12 cellular contexts compared by ENCODE assay signal in the genomic region with DNA sequence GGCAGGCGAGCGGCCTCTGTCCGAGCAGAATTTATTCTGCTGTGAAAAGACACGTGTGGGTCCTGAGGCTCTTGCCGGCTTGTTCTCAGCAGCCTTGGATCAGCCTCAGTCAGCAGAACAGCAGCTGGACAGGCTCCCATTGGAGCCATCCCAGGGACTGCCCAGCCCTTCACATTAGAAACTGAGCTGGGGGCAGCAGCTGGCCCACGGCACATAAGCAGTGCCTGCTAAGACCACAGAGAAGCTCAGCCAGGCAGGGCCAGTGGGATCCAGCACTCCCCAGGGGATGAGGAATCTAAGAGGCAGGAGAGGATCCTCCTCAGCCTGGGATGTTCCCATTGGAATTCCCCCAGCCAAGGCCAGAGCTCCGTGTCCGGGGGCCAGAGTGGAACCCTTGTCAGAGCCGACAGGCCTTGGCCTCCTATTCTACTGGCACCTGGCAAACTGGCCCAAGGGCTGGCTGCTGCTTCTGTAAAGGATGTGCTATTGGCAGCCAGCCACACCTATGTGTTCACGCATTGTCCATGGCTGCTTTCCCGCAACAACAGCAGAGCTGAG. TPM values are rescaled to one million over a fixed set of nuclear protein-coding genes. Genes with fewer than 3 reads are reported as not detected.
DNase-seq lines count a peak whose midpoint lies in the region; ATAC-seq and TF ChIP-seq lines count a peak whose summit lies in the region.
"Had no signal": no experiment of that assay in that cellular context is flagged by ENCODE, and none has a peak within 500 bp of the region (broad histone marks: within the 10 kb centered on the region; RNA-seq: fewer than 3 reads in every experiment).

No MANE protein-coding gene starts in this region.

- DNase-seq in MG63: peak; percentile 86
- no peak for DNase-seq in RWPE1 (ENCODE audit: low spot score)
- DNase-seq in fibroblast of pulmonary artery (ENCODE audit: low read depth): peak; percentile 57
- DNase-seq in sciatic nerve (ENCODE audit: low spot score): no peak
- DNase-seq in stimulated activated naive B cell treated with anti-CD40 and anti-IgM and Interleukin-4, amounts not matched to agents 10 μg/mL and 1 μg/mL and 100 μg/mL, for 72 hours: no peak
- DNase-seq in NCI-H1694 (lab: John Stamatoyannopoulos, UW): no peak
- no peak for DNase-seq in NOMO-1 treated with dmso at 0.1 percent for 144 hours (lab: John Stamatoyannopoulos, UW; ENCODE audit: unreplicated experiment)
- DNase-seq: activated CD4-positive, alpha-beta T cell treated with anti-CD3 and anti-CD28 coated beads for 1 hour; H9; MV-4-11; SIG-M5 had no signal

- H3K36me3 Mint-ChIP-seq in stimulated activated naive B cell treated with anti-CD40 and anti-IgM and Interleukin-4, amounts not matched to agents 10 μg/mL and 1 μg/mL and 100 μg/mL, for 72 hours: no peaks in the 10 kb centered on the region
- H3K36me3 Mint-ChIP-seq: activated naive CD4-positive, alpha-beta T cell treated with anti-CD3 and anti-CD28 coated beads, Interleukin-2, amount 50 U/mL, for 24 hours had no signal

- H3K27me3 Mint-ChIP-seq in stimulated activated naive B cell treated with anti-CD40 and anti-IgM and Interleukin-4, amounts not matched to agents 10 μg/mL and 1 μg/mL and 100 μg/mL, for 72 hours: peaks cover 5 to 10% of the 10 kb centered on the region in 2 donors
- H3K27me3 Mint-ChIP-seq: activated naive CD4-positive, alpha-beta T cell treated with anti-CD3 and anti-CD28 coated beads, Interleukin-2, amount 50 U/mL, for 24 hours had no signal

- H3K9me3 ChIP-seq in MG63: no peaks in the 10 kb centered on the region

- H3K36me3 ChIP-seq in MG63: no peaks in the 10 kb centered on the region

- H3K27me3 ChIP-seq in MG63: no peaks in the 10 kb centered on the region

- no peak overlapping the region for H3K27ac Mint-ChIP-seq in stimulated activated naive B cell treated with anti-CD40 and anti-IgM and Interleukin-4, amounts not matched to agents 10 μg/mL and 1 μg/mL and 100 μg/mL, for 72 hours
- H3K27ac Mint-ChIP-seq: activated naive CD4-positive, alpha-beta T cell treated with anti-CD3 and anti-CD28 coated beads, Interleukin-2, amount 50 U/mL, for 24 hours had no signal

- intact Hi-C loops in sciatic nerve (cut with DNase I): no loop called here

- H3K9me3 Mint-ChIP-seq in stimulated activated naive B cell treated with anti-CD40 and anti-IgM and Interleukin-4, amounts not matched to agents 10 μg/mL and 1 μg/mL and 100 μg/mL, for 72 hours: no peaks in the 10 kb centered on the region
- H3K9me3 Mint-ChIP-seq: activated naive CD4-positive, alpha-beta T cell treated with anti-CD3 and anti-CD28 coated beads, Interleukin-2, amount 50 U/mL, for 24 hours; H9 had no signal

- TF ChIP-seq CTCF in RWPE1 (conservative IDR thresholded peaks at IDR 0.05; ENCODE audit: low read depth) (no peak), fibroblast of pulmonary artery (IDR thresholded peaks at IDR 0.05; ENCODE audit: low read length, missing control alignments) (no peak)

- H3K27ac ChIP-seq in RWPE1: peak overlapping the region; percentile 35

- POLR2A ChIA-PET in RWPE1 (lab: Yijun Ruan, JAX; ENCODE audit: low non-redundant PET): no interaction called here

- CTCF ChIA-PET in RWPE1 (lab: Yijun Ruan, JAX): no interaction called here

- H3K4me3 Mint-ChIP-seq in stimulated activated naive B cell treated with anti-CD40 and anti-IgM and Interleukin-4, amounts not matched to agents 10 μg/mL and 1 μg/mL and 100 μg/mL, for 72 hours: no peak overlapping the region
- H3K4me3 Mint-ChIP-seq: activated naive CD4-positive, alpha-beta T cell treated with anti-CD3 and anti-CD28 coated beads, Interleukin-2, amount 50 U/mL, for 24 hours; H9 had no signal

- peak; percentile 61 for ATAC-seq in sciatic nerve
- ATAC-seq in stimulated activated naive B cell treated with anti-CD40 and anti-IgM and Interleukin-4, amounts not matched to agents 10 μg/mL and 1 μg/mL and 100 μg/mL, for 72 hours (replicated peaks): no peak

- H3K4me1 Mint-ChIP-seq in stimulated activated naive B cell treated with anti-CD40 and anti-IgM and Interleukin-4, amounts not matched to agents 10 μg/mL and 1 μg/mL and 100 μg/mL, for 72 hours: peaks cover 18 to 21% of the 10 kb centered on the region in 2 donors

- no peak overlapping the region for H3K4me3 ChIP-seq in MG63
- no peak overlapping the region for H3K4me3 ChIP-seq in fibroblast of pulmonary artery (replicated peaks; ENCODE audit: low read depth, low read length)

RNA-seq across cellular contexts. Expression of a gene that starts 18.2 kb away (rescaled TPM):
- 0.10 and 5.7 TPM in 2 replicates for total RNA-seq in MG63 (2014; rRNA removed; shearing (Covaris generic); ENCODE audit: low replicate concordance)
- total RNA-seq in sciatic nerve: 4.4 TPM

Comparison
In these comparisons a context has a peak if more than half of its experiments do, and no peak if none do; other contexts are left out.
1. DNase-seq: peak in MG63 (single experiment) and fibroblast of pulmonary artery (single experiment); none in RWPE1 (single experiment), sciatic nerve (single experiment), stimulated activated naive B cell treated with anti-CD40 and anti-IgM and Interleukin-4, amounts not matched to agents 10 μg/mL and 1 μg/mL and 100 μg/mL, for 72 hours (single experiment), NCI-H1694 (single experiment) and NOMO-1 treated with dmso at 0.1 percent for 144 hours (single experiment).